In genomic region chr6:165660881-165661415, GRCh38 we compare ENCODE assay signal across 10 cellular contexts. TPM values are rescaled to one million over a fixed set of nuclear protein-coding genes. Genes with fewer than 3 reads are reported as not detected.
DNase-seq lines count a peak whose midpoint lies in the region; ATAC-seq and TF ChIP-seq lines count a peak whose summit lies in the region.
"Had no signal": no experiment of that assay in that cellular context is flagged by ENCODE, and none has a peak within 500 bp of the region (broad histone marks: within the 10 kb centered on the region; RNA-seq: fewer than 3 reads in every experiment).

No MANE protein-coding gene starts in this region.

- H3K27ac ChIP-seq in skin epidermis (peak overlapping the region in 3 of 21 experiments; percentile 10 to 68 (median 66)), PC-9 (no peak overlapping the region)

- no peaks in the 10 kb centered on the region for H3K9me2 ChIP-seq in PC-9 (ENCODE audit: insufficient read depth)

- no peaks in the 10 kb centered on the region for H4K20me1 ChIP-seq in PC-9 (ENCODE audit: insufficient read depth)

- POLR2A ChIA-PET in PC-9 (lab: Charles Lee; ENCODE audit: unreplicated experiment), result no interaction called here

- TF ChIP-seq CTCF in astrocyte of the cerebellum (IDR thresholded peaks at IDR 0.05; ENCODE audit: low read depth, low read length, missing control alignments) (no peak), PC-9 (conservative IDR thresholded peaks at IDR 0.05) (no peak)

- no peak overlapping the region for H3K4me2 ChIP-seq in PC-9

- intact Hi-C loops in PC-9 (cut with micrococcal nuclease; ENCODE audit: unreplicated experiment), result no loop called here

- CTCF ChIA-PET in PC-9 (lab: Charles Lee), result no interaction called here

- no peaks in the 10 kb centered on the region for H3K79me2 ChIP-seq in PC-9 (ENCODE audit: low read depth)

- H3K9me3 ChIP-seq in HAP-1, result no peaks in the 10 kb centered on the region
- H3K9me3 ChIP-seq in PC-9 (ENCODE audit: insufficient read depth, low read depth), result no peaks in the 10 kb centered on the region

- H3K36me3 ChIP-seq in HAP-1 (replicated peaks) (no peaks in the 10 kb centered on the region), PC-9 (ENCODE audit: low read depth) (no peaks in the 10 kb centered on the region)

- BruUV-seq in PC-9 (replicated peaks; lab: Mats Ljungman, UMichigan), result no TSS peak

- in situ Hi-C loops in HAP-1 (cut with MboI; ENCODE audit: low sequenced_read_pairs) (no loop called here), astrocyte of the cerebellum (cut with HindIII; ENCODE audit: low sequenced_read_pairs) (no loop called here)

- DNase-seq in HAP-1 (ENCODE audit: low spot score in 2 of 2), result peak in 1 of 2 experiments; percentile 45
- DNase-seq in astrocyte of the cerebellum (ENCODE audit: low read depth), result no peak
- DNase-seq in left kidney (ENCODE audit: low read depth, low spot score), result peak; percentile 71
- DNase-seq in PC-9, result no peak
- no peak for DNase-seq in putamen (ENCODE audit: low spot score)
- DNase-seq: activated B cell treated with CpG ODN at 0.5 μM for 24 hours; activated naive CD8-positive, alpha-beta T cell treated with anti-CD3 and anti-CD28 coated beads, Interleukin-2, amount 10 ng/mL, durations not matched to agents 7 days and 5 days had no signal

- peak overlapping the region; percentile 71 for H3K4me3 ChIP-seq in HAP-1
- H3K4me3 ChIP-seq in astrocyte of the cerebellum (ENCODE audit: low read depth, low read length), result peak overlapping the region; percentile 61
- peak overlapping the region; percentile 26 to 46 (median 36) for H3K4me3 ChIP-seq in skin epidermis
- H3K4me3 ChIP-seq in PC-9, result no peak overlapping the region

- no peak for ATAC-seq in HG03442 (IDR thresholded peaks at IDR 0.05; ENCODE audit: unreplicated experiment)
- no peak for ATAC-seq in GM21723 (IDR thresholded peaks at IDR 0.05; ENCODE audit: unreplicated experiment)

- peaks cover 37% of the 10 kb centered on the region for H3K4me1 ChIP-seq in HAP-1
- H3K4me1 ChIP-seq in PC-9 (replicated peaks; ENCODE audit: insufficient read depth), result no peaks in the 10 kb centered on the region

- no peak overlapping the region for H2AFZ ChIP-seq in PC-9

- no peaks in the 10 kb centered on the region for H3F3A ChIP-seq in PC-9 (ENCODE audit: insufficient read depth, low read depth)

- H3K27me3 ChIP-seq in HAP-1 (ENCODE audit: low read depth) (peaks cover 16% of the 10 kb centered on the region), PC-9 (ENCODE audit: insufficient read depth, low read depth) (peaks cover 22% of the 10 kb centered on the region)

RNA-seq across cellular contexts. Expression of gene PDE10A, which starts 2.1 kb away (rescaled TPM):
- not detected in 2 replicates for total RNA-seq in PC-9 (2021)
- total RNA-seq: activated B cell treated with CpG ODN at 0.5 μM for 24 hours; activated naive CD8-positive, alpha-beta T cell treated with anti-CD3 and anti-CD28 coated beads, Interleukin-2, amount 10 ng/mL, durations not matched to agents 7 days and 5 days had no signal
